In the genomic region with DNA sequence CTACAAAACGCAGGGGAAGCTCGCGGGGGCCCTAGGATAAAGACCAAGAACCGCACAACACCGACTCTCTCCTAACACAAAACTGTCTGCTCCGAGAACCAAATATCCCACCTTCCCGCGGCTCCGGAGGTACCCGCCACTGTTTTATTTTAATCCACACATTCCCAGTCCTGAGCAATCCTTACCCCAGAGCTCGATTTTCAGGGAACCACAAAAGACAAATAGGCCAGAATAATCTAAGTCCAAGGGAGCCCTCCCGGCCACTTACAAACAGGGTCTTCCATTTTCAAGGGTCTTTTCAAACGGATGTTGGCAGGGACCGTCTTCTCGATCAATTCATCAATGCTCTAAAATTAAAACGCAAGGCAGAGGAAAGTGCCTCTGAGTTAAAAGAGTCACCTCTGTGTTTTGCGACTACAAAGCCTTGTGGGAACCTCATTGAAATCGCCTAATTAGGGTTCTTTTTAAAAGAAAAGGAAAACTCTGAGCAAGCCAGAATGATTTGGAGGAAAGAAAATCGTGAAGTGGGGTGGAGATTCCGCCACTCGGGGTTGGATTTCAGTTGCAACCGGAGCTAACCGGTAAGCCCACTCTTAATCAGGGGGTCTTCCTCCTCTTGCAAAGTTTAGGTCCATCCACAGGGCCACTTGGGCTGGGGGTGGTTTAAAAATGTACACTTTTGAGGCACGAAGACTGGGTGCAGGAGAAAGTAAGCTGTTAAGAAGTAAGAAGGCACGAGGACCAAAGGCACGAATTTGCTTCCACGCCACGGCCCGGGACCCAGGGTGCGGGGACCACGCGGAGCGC, we compare ENCODE assay signal across 1 cellular context.
TF ChIP-seq lines count a peak whose summit lies in the region.

No MANE protein-coding gene starts in this region.

TF ChIP-seq in GM23338, 12 proteins besides CTCF, POLR2A, EP300 and RAD21 (continued from another document):
- TF ChIP-seq, protein P1, sequence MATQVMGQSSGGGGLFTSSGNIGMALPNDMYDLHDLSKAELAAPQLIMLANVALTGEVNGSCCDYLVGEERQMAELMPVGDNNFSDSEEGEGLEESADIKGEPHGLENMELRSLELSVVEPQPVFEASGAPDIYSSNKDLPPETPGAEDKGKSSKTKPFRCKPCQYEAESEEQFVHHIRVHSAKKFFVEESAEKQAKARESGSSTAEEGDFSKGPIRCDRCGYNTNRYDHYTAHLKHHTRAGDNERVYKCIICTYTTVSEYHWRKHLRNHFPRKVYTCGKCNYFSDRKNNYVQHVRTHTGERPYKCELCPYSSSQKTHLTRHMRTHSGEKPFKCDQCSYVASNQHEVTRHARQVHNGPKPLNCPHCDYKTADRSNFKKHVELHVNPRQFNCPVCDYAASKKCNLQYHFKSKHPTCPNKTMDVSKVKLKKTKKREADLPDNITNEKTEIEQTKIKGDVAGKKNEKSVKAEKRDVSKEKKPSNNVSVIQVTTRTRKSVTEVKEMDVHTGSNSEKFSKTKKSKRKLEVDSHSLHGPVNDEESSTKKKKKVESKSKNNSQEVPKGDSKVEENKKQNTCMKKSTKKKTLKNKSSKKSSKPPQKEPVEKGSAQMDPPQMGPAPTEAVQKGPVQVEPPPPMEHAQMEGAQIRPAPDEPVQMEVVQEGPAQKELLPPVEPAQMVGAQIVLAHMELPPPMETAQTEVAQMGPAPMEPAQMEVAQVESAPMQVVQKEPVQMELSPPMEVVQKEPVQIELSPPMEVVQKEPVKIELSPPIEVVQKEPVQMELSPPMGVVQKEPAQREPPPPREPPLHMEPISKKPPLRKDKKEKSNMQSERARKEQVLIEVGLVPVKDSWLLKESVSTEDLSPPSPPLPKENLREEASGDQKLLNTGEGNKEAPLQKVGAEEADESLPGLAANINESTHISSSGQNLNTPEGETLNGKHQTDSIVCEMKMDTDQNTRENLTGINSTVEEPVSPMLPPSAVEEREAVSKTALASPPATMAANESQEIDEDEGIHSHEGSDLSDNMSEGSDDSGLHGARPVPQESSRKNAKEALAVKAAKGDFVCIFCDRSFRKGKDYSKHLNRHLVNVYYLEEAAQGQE (IDR thresholded peaks at IDR 0.05; ENCODE audit: unreplicated experiment): no peak
- TF ChIP-seq JUNB (IDR thresholded peaks at IDR 0.05; ENCODE audit: unreplicated experiment) (no peak), CREB1 (CRISPR knock-in tag; IDR thresholded peaks at IDR 0.05; ENCODE audit: low read depth) (no peak), NANOG (IDR thresholded peaks at IDR 0.05; ENCODE audit: borderline replicate concordance) (no peak), EZH2phosphoT487 (IDR thresholded peaks at IDR 0.05; ENCODE audit: unreplicated experiment) (no peak), STAT1 (IDR thresholded peaks at IDR 0.05; ENCODE audit: unreplicated experiment) (no peak)
- TF ChIP-seq, protein P2, sequence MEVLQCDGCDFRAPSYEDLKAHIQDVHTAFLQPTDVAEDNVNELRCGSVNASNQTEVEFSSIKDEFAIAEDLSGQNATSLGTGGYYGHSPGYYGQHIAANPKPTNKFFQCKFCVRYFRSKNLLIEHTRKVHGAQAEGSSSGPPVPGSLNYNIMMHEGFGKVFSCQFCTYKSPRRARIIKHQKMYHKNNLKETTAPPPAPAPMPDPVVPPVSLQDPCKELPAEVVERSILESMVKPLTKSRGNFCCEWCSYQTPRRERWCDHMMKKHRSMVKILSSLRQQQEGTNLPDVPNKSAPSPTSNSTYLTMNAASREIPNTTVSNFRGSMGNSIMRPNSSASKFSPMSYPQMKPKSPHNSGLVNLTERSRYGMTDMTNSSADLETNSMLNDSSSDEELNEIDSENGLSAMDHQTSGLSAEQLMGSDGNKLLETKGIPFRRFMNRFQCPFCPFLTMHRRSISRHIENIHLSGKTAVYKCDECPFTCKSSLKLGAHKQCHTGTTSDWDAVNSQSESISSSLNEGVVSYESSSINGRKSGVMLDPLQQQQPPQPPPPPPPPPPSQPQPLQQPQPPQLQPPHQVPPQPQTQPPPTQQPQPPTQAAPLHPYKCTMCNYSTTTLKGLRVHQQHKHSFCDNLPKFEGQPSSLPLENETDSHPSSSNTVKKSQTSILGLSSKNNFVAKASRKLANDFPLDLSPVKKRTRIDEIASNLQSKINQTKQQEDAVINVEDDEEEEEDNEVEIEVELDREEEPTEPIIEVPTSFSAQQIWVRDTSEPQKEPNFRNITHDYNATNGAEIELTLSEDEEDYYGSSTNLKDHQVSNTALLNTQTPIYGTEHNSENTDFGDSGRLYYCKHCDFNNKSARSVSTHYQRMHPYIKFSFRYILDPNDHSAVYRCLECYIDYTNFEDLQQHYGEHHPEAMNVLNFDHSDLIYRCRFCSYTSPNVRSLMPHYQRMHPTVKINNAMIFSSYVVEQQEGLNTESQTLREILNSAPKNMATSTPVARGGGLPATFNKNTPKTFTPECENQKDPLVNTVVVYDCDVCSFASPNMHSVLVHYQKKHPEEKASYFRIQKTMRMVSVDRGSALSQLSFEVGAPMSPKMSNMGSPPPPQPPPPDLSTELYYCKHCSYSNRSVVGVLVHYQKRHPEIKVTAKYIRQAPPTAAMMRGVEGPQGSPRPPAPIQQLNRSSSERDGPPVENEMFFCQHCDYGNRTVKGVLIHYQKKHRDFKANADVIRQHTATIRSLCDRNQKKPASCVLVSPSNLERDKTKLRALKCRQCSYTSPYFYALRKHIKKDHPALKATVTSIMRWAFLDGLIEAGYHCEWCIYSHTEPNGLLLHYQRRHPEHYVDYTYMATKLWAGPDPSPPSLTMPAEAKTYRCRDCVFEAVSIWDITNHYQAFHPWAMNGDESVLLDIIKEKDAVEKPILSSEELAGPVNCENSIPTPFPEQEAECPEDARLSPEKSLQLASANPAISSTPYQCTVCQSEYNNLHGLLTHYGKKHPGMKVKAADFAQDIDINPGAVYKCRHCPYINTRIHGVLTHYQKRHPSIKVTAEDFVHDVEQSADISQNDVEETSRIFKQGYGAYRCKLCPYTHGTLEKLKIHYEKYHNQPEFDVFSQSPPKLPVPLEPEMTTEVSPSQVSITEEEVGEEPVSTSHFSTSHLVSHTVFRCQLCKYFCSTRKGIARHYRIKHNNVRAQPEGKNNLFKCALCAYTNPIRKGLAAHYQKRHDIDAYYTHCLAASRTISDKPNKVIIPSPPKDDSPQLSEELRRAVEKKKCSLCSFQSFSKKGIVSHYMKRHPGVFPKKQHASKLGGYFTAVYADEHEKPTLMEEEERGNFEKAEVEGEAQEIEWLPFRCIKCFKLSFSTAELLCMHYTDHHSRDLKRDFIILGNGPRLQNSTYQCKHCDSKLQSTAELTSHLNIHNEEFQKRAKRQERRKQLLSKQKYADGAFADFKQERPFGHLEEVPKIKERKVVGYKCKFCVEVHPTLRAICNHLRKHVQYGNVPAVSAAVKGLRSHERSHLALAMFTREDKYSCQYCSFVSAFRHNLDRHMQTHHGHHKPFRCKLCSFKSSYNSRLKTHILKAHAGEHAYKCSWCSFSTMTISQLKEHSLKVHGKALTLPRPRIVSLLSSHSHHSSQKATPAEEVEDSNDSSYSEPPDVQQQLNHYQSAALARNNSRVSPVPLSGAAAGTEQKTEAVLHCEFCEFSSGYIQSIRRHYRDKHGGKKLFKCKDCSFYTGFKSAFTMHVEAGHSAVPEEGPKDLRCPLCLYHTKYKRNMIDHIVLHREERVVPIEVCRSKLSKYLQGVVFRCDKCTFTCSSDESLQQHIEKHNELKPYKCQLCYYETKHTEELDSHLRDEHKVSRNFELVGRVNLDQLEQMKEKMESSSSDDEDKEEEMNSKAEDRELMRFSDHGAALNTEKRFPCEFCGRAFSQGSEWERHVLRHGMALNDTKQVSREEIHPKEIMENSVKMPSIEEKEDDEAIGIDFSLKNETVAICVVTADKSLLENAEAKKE (CRISPR knock-in tag; IDR thresholded peaks at IDR 0.05): no peak
- TF ChIP-seq, protein P3, sequence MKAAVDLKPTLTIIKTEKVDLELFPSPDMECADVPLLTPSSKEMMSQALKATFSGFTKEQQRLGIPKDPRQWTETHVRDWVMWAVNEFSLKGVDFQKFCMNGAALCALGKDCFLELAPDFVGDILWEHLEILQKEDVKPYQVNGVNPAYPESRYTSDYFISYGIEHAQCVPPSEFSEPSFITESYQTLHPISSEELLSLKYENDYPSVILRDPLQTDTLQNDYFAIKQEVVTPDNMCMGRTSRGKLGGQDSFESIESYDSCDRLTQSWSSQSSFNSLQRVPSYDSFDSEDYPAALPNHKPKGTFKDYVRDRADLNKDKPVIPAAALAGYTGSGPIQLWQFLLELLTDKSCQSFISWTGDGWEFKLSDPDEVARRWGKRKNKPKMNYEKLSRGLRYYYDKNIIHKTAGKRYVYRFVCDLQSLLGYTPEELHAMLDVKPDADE (IDR thresholded peaks at IDR 0.05): no peak
